ENCODE assay signal across 9 cellular contexts in genomic region chr10:98331888-98332287, GRCh38.
DNase-seq lines count a peak whose midpoint lies in the region; TF ChIP-seq lines count a peak whose summit lies in the region.
"Had no signal": no experiment of that assay in that cellular context is flagged by ENCODE, and none has a peak within 500 bp of the region (broad histone marks: within the 10 kb centered on the region; RNA-seq: fewer than 3 reads in every experiment).

No MANE protein-coding gene starts in this region.

- peak; percentile 55 for TF ChIP-seq CTCF in SU-DHL-6 (IDR thresholded peaks at IDR 0.05; ENCODE audit: insufficient read depth, low read length, poor library complexity, severe bottlenecking)
- peak; percentile 32 for TF ChIP-seq CTCF in kidney epithelial cell (IDR thresholded peaks at IDR 0.05; ENCODE audit: insufficient read depth, low read length, poor library complexity, severe bottlenecking)
- peak in 1 of 6 experiments; percentile 11 for TF ChIP-seq CTCF in Peyer's patch (IDR thresholded peaks at IDR 0.05)

- no peak overlapping the region for H3K27ac ChIP-seq in SU-DHL-6 (ENCODE audit: low read depth, low read length)
- H3K27ac ChIP-seq in Peyer's patch, result no peak overlapping the region

- H3K4me2 ChIP-seq in SU-DHL-6 (ENCODE audit: low read depth, low read length, poor library complexity, severe bottlenecking), result no peak overlapping the region

- DNase-seq in EL (peak; percentile 21), HT1080 (ENCODE audit: low read depth) (peak; percentile 46), kidney epithelial cell (ENCODE audit: low read depth) (no peak), hepatic stellate cell (ENCODE audit: low spot score) (no peak), GM03348 (ENCODE audit: low spot score) (no peak), Peyer's patch (no peak)
- DNase-seq: caudate nucleus, naive B cell had no signal

- TF ChIP-seq POLR2A in Peyer's patch (IDR thresholded peaks at IDR 0.05), result no peak

- H3K36me3 ChIP-seq in SU-DHL-6 (ENCODE audit: low read length) (no peaks in the 10 kb centered on the region), kidney epithelial cell (ENCODE audit: control insufficient read depth, insufficient read depth, low read length) (no peaks in the 10 kb centered on the region), Peyer's patch (no peaks in the 10 kb centered on the region)

- no peaks in the 10 kb centered on the region for H3K9me2 ChIP-seq in SU-DHL-6 (replicated peaks; ENCODE audit: insufficient read depth, low read length)

- no peaks in the 10 kb centered on the region for H3K27me3 ChIP-seq in SU-DHL-6 (ENCODE audit: low read length)
- H3K27me3 ChIP-seq in kidney epithelial cell (ENCODE audit: control insufficient read depth, insufficient read depth, low read length), result peaks cover 5% of the 10 kb centered on the region
- no peaks in the 10 kb centered on the region for H3K27me3 ChIP-seq in Peyer's patch

- H3K9me3 ChIP-seq in SU-DHL-6 (ENCODE audit: insufficient read depth, low read length), result no peaks in the 10 kb centered on the region
- H3K9me3 ChIP-seq in Peyer's patch, result peaks cover 0 to 3% (median 0%) of the 10 kb centered on the region in 4 donors

- no peaks in the 10 kb centered on the region for H4K20me1 ChIP-seq in SU-DHL-6 (ENCODE audit: low read depth, low read length)

- no peaks in the 10 kb centered on the region for H3F3A ChIP-seq in SU-DHL-6 (ENCODE audit: insufficient read depth)

- H3K4me3 ChIP-seq in SU-DHL-6 (ENCODE audit: insufficient read depth, low read length, poor library complexity, severe bottlenecking) (no peak overlapping the region), kidney epithelial cell (ENCODE audit: low read depth, low read length) (no peak overlapping the region), Peyer's patch (no peak overlapping the region)

- no peaks in the 10 kb centered on the region for H3K4me1 ChIP-seq in Peyer's patch

- H3K79me2 ChIP-seq in SU-DHL-6 (ENCODE audit: insufficient read depth, low read length), result no peaks in the 10 kb centered on the region

- H2AFZ ChIP-seq in SU-DHL-6 (ENCODE audit: low read depth, low read length, severe bottlenecking), result no peak overlapping the region

- no peak overlapping the region for H3K9ac ChIP-seq in SU-DHL-6 (ENCODE audit: low read length)

Comparison
In these comparisons a context has a peak if more than half of its experiments do, and no peak if none do; other contexts are left out.
1. DNase-seq: peak in EL (single experiment) and HT1080 (single experiment); none in kidney epithelial cell (single experiment), hepatic stellate cell (single experiment), GM03348 (single experiment) and Peyer's patch (0 of 3).